Comparison of ENCODE assay signal across 8 cellular contexts in the genomic region with DNA sequence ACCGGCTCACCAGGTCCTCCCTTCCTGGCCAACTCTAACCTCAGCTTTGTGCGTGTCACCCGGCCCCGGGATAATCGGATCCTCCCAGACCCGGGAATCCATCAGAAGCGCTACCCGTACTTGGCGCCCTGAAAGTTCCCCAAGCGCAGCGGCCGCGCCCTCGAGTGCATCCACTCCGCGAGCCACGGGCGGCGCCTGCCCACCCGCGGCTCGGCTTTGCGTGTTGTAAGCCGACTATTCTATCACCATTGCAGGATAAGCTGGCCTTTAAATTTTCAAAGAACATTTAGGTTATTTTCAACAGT. TPM values are rescaled to one million over a fixed set of nuclear protein-coding genes. Genes with fewer than 3 reads are reported as not detected.
DNase-seq lines count a peak whose midpoint lies in the region; ATAC-seq and TF ChIP-seq lines count a peak whose summit lies in the region.

No MANE protein-coding gene starts in this region.

- H3K9me3 Mint-ChIP-seq in Calu3 (ENCODE audit: low read depth, unreplicated experiment), result no peaks in the 10 kb centered on the region

- H3K27ac Mint-ChIP-seq in Calu3 (ENCODE audit: unreplicated experiment), result no peak overlapping the region

- ATAC-seq in HG03196 (IDR thresholded peaks at IDR 0.05; ENCODE audit: unreplicated experiment), result no peak

- intact Hi-C loops in Calu3 (cut with micrococcal nuclease; ENCODE audit: unreplicated experiment) (no loop called here), OCI-LY7 (cut with micrococcal nuclease; ENCODE audit: unreplicated experiment) (no loop called here)

- H3K4me1 ChIP-seq in osteoblast (ENCODE audit: insufficient read depth, low read length), result no peaks in the 10 kb centered on the region
- H3K4me1 ChIP-seq in OCI-LY7 (ENCODE audit: insufficient read depth, low read length, poor library complexity, severe bottlenecking), result peaks cover 5% of the 10 kb centered on the region

- H3K4me3 ChIP-seq in foreskin fibroblast (ENCODE audit: low read depth in 1 of 2, low read length in 2 of 2), result peak overlapping the region; percentile 54 to 56
- peak overlapping the region; percentile 83 for H3K4me3 ChIP-seq in osteoblast (ENCODE audit: insufficient read depth, low read length)
- no peak overlapping the region for H3K4me3 ChIP-seq in OCI-LY7 (ENCODE audit: low read depth, low read length, poor library complexity, severe bottlenecking)

- no peaks in the 10 kb centered on the region for H3K4me1 Mint-ChIP-seq in Calu3 (ENCODE audit: low read depth, unreplicated experiment)

- H3K36me3 ChIP-seq in osteoblast (ENCODE audit: insufficient read depth, low read length), result no peaks in the 10 kb centered on the region
- no peaks in the 10 kb centered on the region for H3K36me3 ChIP-seq in OCI-LY7 (ENCODE audit: insufficient read depth, low read length)

- H2AFZ ChIP-seq in osteoblast (ENCODE audit: low read length), result no peak overlapping the region
- H2AFZ ChIP-seq in OCI-LY7 (ENCODE audit: low read length), result no peak overlapping the region

- TSS peak; percentile 30 for BruUV-seq in Calu3 (replicated peaks; lab: Mats Ljungman, UMichigan)
- no TSS peak for BruUV-seq in OCI-LY7 (replicated peaks; lab: Mats Ljungman, UMichigan)

- peaks cover 5% of the 10 kb centered on the region for H3K79me2 ChIP-seq in osteoblast (ENCODE audit: insufficient read depth, low read length)
- no peaks in the 10 kb centered on the region for H3K79me2 ChIP-seq in OCI-LY7 (ENCODE audit: insufficient read depth, low read depth, low read length)

- H3K36me3 Mint-ChIP-seq in Calu3 (ENCODE audit: insufficient read depth, unreplicated experiment), result peaks cover 13% of the 10 kb centered on the region

- TF ChIP-seq CTCF in Calu3 (IDR thresholded peaks at IDR 0.05; ENCODE audit: unreplicated experiment) (no peak), foreskin fibroblast (IDR thresholded peaks at IDR 0.05; ENCODE audit: low read depth, low read length) (no peak), osteoblast (IDR thresholded peaks at IDR 0.05; ENCODE audit: extremely low read depth, low read depth, low read length) (no peak), OCI-LY7 (conservative IDR thresholded peaks at IDR 0.05; ENCODE audit: low read length) (no peak)

- H3K9me2 ChIP-seq in OCI-LY7 (ENCODE audit: insufficient read depth, low read length), result no peaks in the 10 kb centered on the region

- H3K4me2 ChIP-seq in osteoblast (ENCODE audit: insufficient read depth, low read length), result peak overlapping the region; percentile 97
- no peak overlapping the region for H3K4me2 ChIP-seq in OCI-LY7 (ENCODE audit: low read length)

- H3K27me3 Mint-ChIP-seq in Calu3 (ENCODE audit: unreplicated experiment), result no peaks in the 10 kb centered on the region

- H3K4me3 Mint-ChIP-seq in Calu3 (ENCODE audit: low read depth, unreplicated experiment), result peak overlapping the region; percentile 80

- peaks cover 5% of the 10 kb centered on the region for H3K27me3 ChIP-seq in osteoblast (ENCODE audit: insufficient read depth, low read length)

- H4K20me1 ChIP-seq in osteoblast (ENCODE audit: insufficient read depth, low read length), result no peaks in the 10 kb centered on the region
- H4K20me1 ChIP-seq in OCI-LY7 (ENCODE audit: insufficient read depth, low read length), result no peaks in the 10 kb centered on the region

- POLR2A ChIA-PET in OCI-LY7 (lab: Charles Lee), result no interaction called here

- no peak overlapping the region for H3K27ac ChIP-seq in osteoblast (ENCODE audit: low read depth, low read length)
- no peak overlapping the region for H3K27ac ChIP-seq in OCI-LY7 (ENCODE audit: low read depth, low read length, poor library complexity, severe bottlenecking)

- H3K9me3 ChIP-seq in osteoblast (ENCODE audit: low read depth, low read length) (no peaks in the 10 kb centered on the region), OCI-LY7 (ENCODE audit: low read length) (no peaks in the 10 kb centered on the region)

- no peak for DNase-seq in Calu3
- peak; percentile 18 for DNase-seq in activated T-cell treated with anti-CD3 and anti-CD28 coated beads for 24 hours (ENCODE audit: low read depth)
- DNase-seq in foreskin fibroblast, result peak in 1 of 2 donors; percentile 24
- no peak for DNase-seq in osteoblast (ENCODE audit: insufficient read length, low spot score, missing footprints)
- no peak for DNase-seq in OCI-LY7 (ENCODE audit: low spot score)
- DNase-seq in DMS114 treated with DMSO at 0.1 percent for 48 hours (lab: John Stamatoyannopoulos, UW; ENCODE audit: unreplicated experiment), result no peak
- no peak for DNase-seq in RPMI8226

- CTCF ChIA-PET in Calu3 (lab: Charles Lee) (no interaction called here), OCI-LY7 (lab: Charles Lee; ENCODE audit: unreplicated experiment) (no interaction called here)

RNA-seq across cellular contexts. Expression of a gene that starts 35.7 kb away (rescaled TPM):
- not detected in 2 replicates for total RNA-seq in Calu3 (2022)
- not detected in 2 replicates for total RNA-seq in osteoblast
- not detected in 2 replicates for total RNA-seq in OCI-LY7 (2014; rRNA removed; shearing (Covaris generic))
- not detected in 2 replicates for total RNA-seq in OCI-LY7 (2022)
